1 cellular context compared by ENCODE assay signal in genomic region chr3:52225452-52226228, GRCh38.
A peak's percentile ranks its signal among the peaks of the same experiment; 100 is the strongest.
TF ChIP-seq lines count a peak whose summit lies in the region.

TLR9 (minus strand) TSS chr3:52225645; CDS start chr3:52225529, 116 bp downstream.

TF ChIP-seq in GM12878, 131 proteins besides CTCF, POLR2A, EP300 and RAD21 (continued from another document):
- TF ChIP-seq PBX3 (IDR thresholded peaks at IDR 0.05; ENCODE audit: insufficient replicate concordance, low read depth, low read length) (no peak), ESRRA (IDR thresholded peaks at IDR 0.05; ENCODE audit: low read length) (no peak), YY1 (IDR thresholded peaks at IDR 0.05; ENCODE audit: low read depth, low read length) (no peak), ZNF622 (IDR thresholded peaks at IDR 0.05) (no peak), ATF2 (IDR thresholded peaks at IDR 0.05; ENCODE audit: low read length) (no peak), FOS (IDR thresholded peaks at IDR 0.05; ENCODE audit: borderline replicate concordance, extremely low read depth, insufficient read length) (no peak), ZNF274 (IDR thresholded peaks at IDR 0.05; ENCODE audit: insufficient read depth, insufficient read length) (no peak), NFYA (IDR thresholded peaks at IDR 0.05; ENCODE audit: borderline replicate concordance, low read depth, low read length) (no peak), NBN (IDR thresholded peaks at IDR 0.05) (0 out of 2 replicates have a peak, but pooled peaks have one; percentile 72), USF2 (IDR thresholded peaks at IDR 0.05; ENCODE audit: borderline replicate concordance, low read depth, low read length) (no peak), RELA (IDR thresholded peaks at IDR 0.05; ENCODE audit: borderline replicate concordance, partially characterized antibody) (no peak)
